19 cellular contexts compared by ENCODE assay signal in the genomic region with DNA sequence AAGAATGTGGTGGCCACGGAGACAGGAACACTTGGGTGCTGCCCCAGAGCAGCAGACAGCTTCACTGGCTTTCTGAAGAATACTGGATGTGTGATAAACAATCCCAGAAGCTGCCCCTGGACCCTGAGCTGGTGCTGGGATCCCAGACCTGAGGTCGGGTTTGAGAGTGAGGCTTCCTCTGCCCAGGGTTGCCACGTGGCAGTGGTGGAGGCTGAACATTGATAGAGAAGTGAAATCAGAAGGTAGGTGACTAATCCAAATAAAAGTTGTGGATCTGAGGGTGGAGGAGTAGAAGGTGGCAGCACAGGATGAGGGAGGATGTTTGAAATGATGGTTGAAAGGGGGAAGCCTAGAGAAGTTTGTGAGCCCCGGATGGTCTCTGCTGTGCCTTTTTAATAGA.
"Had no signal": no experiment of that assay in that cellular context is flagged by ENCODE, and none has a peak within 500 bp of the region (broad histone marks: within the 10 kb centered on the region; RNA-seq: fewer than 3 reads in every experiment).

No MANE protein-coding gene starts in this region.

- FAIRE-seq: bronchial epithelial cell had no signal

- H3K27ac ChIP-seq: left lung had no signal

- H3K4me3 ChIP-seq: left lung had no signal

- H3K27me3 ChIP-seq: left lung had no signal

- ATAC-seq: activated CD8-positive, alpha-beta T cell treated with anti-CD3 and anti-CD28 coated beads, Interleukin-2, amount 10 ng/mL, durations not matched to agents 7 days and 5 days; activated T-cell treated with anti-CD3 and anti-CD28 coated beads, Interleukin-2, amount 50 U/mL, for 4 hours; effector memory CD8-positive, alpha-beta T cell; left lung; right cardiac atrium; stimulated activated naive CD8-positive, alpha-beta T cell treated with anti-CD3 and anti-CD28 coated beads, Interleukin-15, Interleukin-2, amounts not matched to agents 100 U/mL and 50 U/mL, for 24 hours; T-cell had no signal

- H3K36me3 ChIP-seq: left lung had no signal

- DNase-seq: activated CD4-positive, alpha-beta T cell treated with anti-CD3 and anti-CD28 coated beads, Interleukin-2, amount 10 ng/mL, durations not matched to agents 7 days and 5 days; activated CD4-positive, CD25-positive, alpha-beta regulatory T cell; activated CD8-positive, alpha-beta T cell treated with anti-CD3 and anti-CD28 coated beads, Interleukin-2, amount 10 ng/mL, durations not matched to agents 7 days and 5 days; activated gamma-delta T cell; activated T-cell treated with anti-CD3 and anti-CD28 coated beads, Interleukin-2, amount 50 U/mL, for 4 hours; dermis blood vessel endothelial cell; effector memory CD8-positive, alpha-beta T cell; foreskin fibroblast; hypothalamus; islet precursor cell; left lung; mammary epithelial cell; occipital lobe; right cardiac atrium; stimulated activated CD4-positive, alpha-beta T cell treated with anti-CD3 and anti-CD28 coated beads, Interleukin-2, amount 100 ng/mL, for 24 hours; stimulated activated naive CD8-positive, alpha-beta T cell treated with anti-CD3 and anti-CD28 coated beads, Interleukin-15, Interleukin-2, amounts not matched to agents 100 U/mL and 50 U/mL, for 24 hours; substantia nigra; T-cell had no signal

- H3K9me3 ChIP-seq: left lung had no signal
